Comparison of ENCODE assay signal across 1 cellular context in the genomic region with DNA sequence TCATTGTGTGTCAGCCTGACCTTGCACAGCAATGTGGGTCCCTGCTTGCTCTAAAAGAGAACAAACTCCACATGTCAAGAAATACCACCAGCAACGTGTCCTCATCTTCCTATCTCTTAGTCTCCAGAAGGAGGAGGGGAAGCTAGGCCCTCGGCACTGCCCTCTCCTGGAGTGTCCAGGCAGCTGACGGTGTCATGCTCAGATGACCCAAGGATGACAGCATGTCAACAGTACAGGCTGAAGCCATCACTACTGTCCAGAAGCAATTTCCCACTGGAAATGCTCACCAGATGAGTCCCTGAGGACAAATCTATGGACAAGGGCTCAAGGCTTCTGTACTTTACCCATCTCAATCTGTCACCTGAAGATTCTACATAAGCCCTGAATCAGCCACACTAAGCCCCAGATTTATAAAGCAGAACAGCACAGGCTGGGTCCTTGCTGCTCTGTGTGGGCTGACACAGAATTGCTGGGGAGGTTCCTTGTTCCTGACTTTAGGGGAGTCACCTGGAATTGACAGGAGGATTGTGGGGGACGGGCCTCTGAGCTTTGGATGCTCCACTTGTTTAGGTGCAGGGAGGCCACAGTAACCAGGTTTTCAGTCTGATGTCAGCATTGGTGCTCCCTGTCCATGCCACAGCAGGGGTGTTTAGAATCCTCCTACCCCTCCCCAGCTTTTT.
TF ChIP-seq lines count a peak whose summit lies in the region.

No MANE protein-coding gene starts in this region.

TF ChIP-seq in GM23338, 12 proteins besides CTCF, POLR2A, EP300 and RAD21 (continued from another document):
- TF ChIP-seq, protein P1, sequence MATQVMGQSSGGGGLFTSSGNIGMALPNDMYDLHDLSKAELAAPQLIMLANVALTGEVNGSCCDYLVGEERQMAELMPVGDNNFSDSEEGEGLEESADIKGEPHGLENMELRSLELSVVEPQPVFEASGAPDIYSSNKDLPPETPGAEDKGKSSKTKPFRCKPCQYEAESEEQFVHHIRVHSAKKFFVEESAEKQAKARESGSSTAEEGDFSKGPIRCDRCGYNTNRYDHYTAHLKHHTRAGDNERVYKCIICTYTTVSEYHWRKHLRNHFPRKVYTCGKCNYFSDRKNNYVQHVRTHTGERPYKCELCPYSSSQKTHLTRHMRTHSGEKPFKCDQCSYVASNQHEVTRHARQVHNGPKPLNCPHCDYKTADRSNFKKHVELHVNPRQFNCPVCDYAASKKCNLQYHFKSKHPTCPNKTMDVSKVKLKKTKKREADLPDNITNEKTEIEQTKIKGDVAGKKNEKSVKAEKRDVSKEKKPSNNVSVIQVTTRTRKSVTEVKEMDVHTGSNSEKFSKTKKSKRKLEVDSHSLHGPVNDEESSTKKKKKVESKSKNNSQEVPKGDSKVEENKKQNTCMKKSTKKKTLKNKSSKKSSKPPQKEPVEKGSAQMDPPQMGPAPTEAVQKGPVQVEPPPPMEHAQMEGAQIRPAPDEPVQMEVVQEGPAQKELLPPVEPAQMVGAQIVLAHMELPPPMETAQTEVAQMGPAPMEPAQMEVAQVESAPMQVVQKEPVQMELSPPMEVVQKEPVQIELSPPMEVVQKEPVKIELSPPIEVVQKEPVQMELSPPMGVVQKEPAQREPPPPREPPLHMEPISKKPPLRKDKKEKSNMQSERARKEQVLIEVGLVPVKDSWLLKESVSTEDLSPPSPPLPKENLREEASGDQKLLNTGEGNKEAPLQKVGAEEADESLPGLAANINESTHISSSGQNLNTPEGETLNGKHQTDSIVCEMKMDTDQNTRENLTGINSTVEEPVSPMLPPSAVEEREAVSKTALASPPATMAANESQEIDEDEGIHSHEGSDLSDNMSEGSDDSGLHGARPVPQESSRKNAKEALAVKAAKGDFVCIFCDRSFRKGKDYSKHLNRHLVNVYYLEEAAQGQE (IDR thresholded peaks at IDR 0.05; ENCODE audit: unreplicated experiment): no peak
- TF ChIP-seq CREB1 (CRISPR knock-in tag; IDR thresholded peaks at IDR 0.05; ENCODE audit: low read depth) (no peak), NANOG (IDR thresholded peaks at IDR 0.05; ENCODE audit: borderline replicate concordance) (no peak), ZNF114 (CRISPR knock-in tag; IDR thresholded peaks at IDR 0.05) (no peak), STAT1 (IDR thresholded peaks at IDR 0.05; ENCODE audit: unreplicated experiment) (no peak), ZNF331 (CRISPR knock-in tag; IDR thresholded peaks at IDR 0.05; ENCODE audit: low read depth) (no peak)
